Comparison of ENCODE assay signal across 22 cellular contexts in genomic region chr1:13620825-13621224, GRCh38. TPM values are rescaled to one million over a fixed set of nuclear protein-coding genes. Genes with fewer than 3 reads are reported as not detected.
"Had no signal": no experiment of that assay in that cellular context is flagged by ENCODE, and none has a peak within 500 bp of the region (broad histone marks: within the 10 kb centered on the region; RNA-seq: fewer than 3 reads in every experiment).

No MANE protein-coding gene starts in this region.

- H3K36me3 ChIP-seq: sigmoid colon, transverse colon had no signal

- H3K9me3 ChIP-seq: sigmoid colon, transverse colon had no signal

- H3K4me3 ChIP-seq: sigmoid colon, transverse colon had no signal

- H3K27me3 ChIP-seq: sigmoid colon, transverse colon had no signal

- DNase-seq: activated CD4-positive, alpha-beta memory T cell treated with anti-CD3 and anti-CD28 coated beads, Interleukin-2, amount 10 ng/mL, durations not matched to agents 7 days and 5 days; activated CD4-positive, alpha-beta T cell treated with anti-CD3 and anti-CD28 coated beads for 1 hour; activated CD4-positive, alpha-beta T cell treated with anti-CD3 and anti-CD28 coated beads, Interleukin-2, amount 10 ng/mL, durations not matched to agents 7 days and 5 days; activated gamma-delta T cell treated with Interleukin-2 at 50 U/mL for 16 hours; activated naive CD4-positive, alpha-beta T cell treated with anti-CD3 and anti-CD28 coated beads, Interleukin-2, amount 50 U/mL, for 16 hours; activated T-cell treated with anti-CD3 and anti-CD28 coated beads, Interleukin-2, amount 50 U/mL, for 4 hours; amniotic stem cell; central memory CD4-positive, alpha-beta T cell; endodermal cell; hypothalamus; immature natural killer cell; kidney; midbrain; posterior cingulate gyrus; sigmoid colon; small intestine; stimulated activated CD4-positive, alpha-beta T cell treated with anti-CD3 and anti-CD28 coated beads, Interleukin-4, amount 100 ng/mL, for 24 hours; stimulated activated naive CD8-positive, alpha-beta T cell treated with anti-CD3 and anti-CD28 coated beads, Interleukin-15, amount 100 ng/mL, for 72 hours; T-helper 2 cell; transverse colon had no signal

RNA-seq across cellular contexts. Expression of gene PDPN, which starts 37.2 kb away (rescaled TPM):
- total RNA-seq: activated CD4-positive, alpha-beta memory T cell treated with anti-CD3 and anti-CD28 coated beads, Interleukin-2, amount 10 ng/mL, durations not matched to agents 7 days and 5 days; activated CD4-positive, alpha-beta T cell treated with anti-CD3 and anti-CD28 coated beads, Interleukin-2, amount 10 ng/mL, durations not matched to agents 7 days and 5 days; activated T-helper 17 cell treated with anti-CD3 and anti-CD28 coated beads, Interleukin-2, amount 50 U/mL, for 72 hours; natural killer cell treated with Interleukin-12 subunit alpha and Interleukin-12 subunit beta and Interleukin-15 and Interleukin-18, amount 100 ng/mL, for 72 hours had no signal
- polyA plus RNA-seq: immature natural killer cell had no signal
